15 cellular contexts compared by ENCODE assay signal in genomic region chr4:145218251-145218650, GRCh38. TPM values are rescaled to one million over a fixed set of nuclear protein-coding genes. Genes with fewer than 3 reads are reported as not detected.
DNase-seq lines count a peak whose midpoint lies in the region; ATAC-seq and TF ChIP-seq lines count a peak whose summit lies in the region.
"Had no signal": no experiment of that assay in that cellular context is flagged by ENCODE, and none has a peak within 500 bp of the region (broad histone marks: within the 10 kb centered on the region; RNA-seq: fewer than 3 reads in every experiment).

No MANE protein-coding gene starts in this region.

- H3K4me2 ChIP-seq in H9 (ENCODE audit: insufficient read depth, insufficient read length, low read length) (no peak overlapping the region), mesenchymal stem cell (ENCODE audit: low read length, poor library complexity, severe bottlenecking) (no peak overlapping the region)

- no peaks in the 10 kb centered on the region for H3K23me2 ChIP-seq in H9 (ENCODE audit: insufficient read length, low read depth, low read length, poor library complexity, severe bottlenecking)

- TF ChIP-seq CTCF in H9 (conservative IDR thresholded peaks at IDR 0.05) = no peak

- H3K9ac ChIP-seq in H9 (ENCODE audit: extremely low read depth, insufficient read length, low read length) (no peak overlapping the region), mesenchymal stem cell (ENCODE audit: low read length) (no peak overlapping the region)

- H3K4me1 Mint-ChIP-seq in H9 = peaks cover 13 to 15% of the 10 kb centered on the region in 2 experiments

- DNase-seq in H9 = no peak
- no peak for DNase-seq in mesenchymal stem cell
- DNase-seq in midbrain (lab: John Stamatoyannopoulos, UW) = no peak
- DNase-seq in kidney glomerular epithelial cell (lab: John Stamatoyannopoulos, UW) = no peak
- no peak for DNase-seq in SW 1271 (lab: John Stamatoyannopoulos, UW)
- DNase-seq in NCI-H1048 (lab: John Stamatoyannopoulos, UW) = no peak
- DNase-seq: activated naive CD4-positive, alpha-beta T cell treated with anti-CD3 and anti-CD28 coated beads, Interleukin-2, amount 50 U/mL, for 16 hours; EL; endodermal cell; IMR-90; NCI-H748 treated with DMSO at 0.1 percent for 48 hours; stimulated activated CD4-positive, alpha-beta T cell treated with anti-CD3 and anti-CD28 coated beads, Interleukin-12 subunit alpha, Interleukin-12 subunit beta, amount 100 ng/mL, for 4 hours; thyroid gland had no signal

- H2BK5ac ChIP-seq in H9 (ENCODE audit: insufficient read length, low read length) (no peak overlapping the region), mesenchymal stem cell (ENCODE audit: low read depth, low read length, poor library complexity, severe bottlenecking) (no peak overlapping the region)

- H3K18ac ChIP-seq in H9 (ENCODE audit: insufficient read length, low read depth, low read length) (no peak overlapping the region), mesenchymal stem cell (ENCODE audit: low read depth in 1 of 2, low read length in 2 of 2) (no peak overlapping the region)

- no peaks in the 10 kb centered on the region for H3K27me3 ChIP-seq in H9 (ENCODE audit: insufficient read depth, low read length)
- H3K27me3 ChIP-seq in mesenchymal stem cell (ENCODE audit: control insufficient read depth in 1 of 2, insufficient read depth in 1 of 2, low read length in 2 of 2) = no peaks in the 10 kb centered on the region
- H3K27me3 ChIP-seq: thyroid gland had no signal

- no peak overlapping the region for H3K14ac ChIP-seq in H9 (ENCODE audit: insufficient read depth, low read length)
- H3K14ac ChIP-seq in mesenchymal stem cell (ENCODE audit: low read length in 2 of 2) = no peak overlapping the region

- no peak overlapping the region for H4K5ac ChIP-seq in H9 (ENCODE audit: insufficient read length, low read depth, low read length)

- H2AK5ac ChIP-seq in H9 (ENCODE audit: insufficient read length, low read length) = no peak overlapping the region
- no peak overlapping the region for H2AK5ac ChIP-seq in mesenchymal stem cell (ENCODE audit: low read length, severe bottlenecking)

- H4K20me1 ChIP-seq in H9 (ENCODE audit: control insufficient read depth, insufficient read depth, insufficient read length) = no peaks in the 10 kb centered on the region

- no peak overlapping the region for H3T11ph ChIP-seq in H9 (ENCODE audit: low read length)

- no peak overlapping the region for H4K91ac ChIP-seq in H9 (ENCODE audit: insufficient read length, low read depth, low read length)
- no peak overlapping the region for H4K91ac ChIP-seq in mesenchymal stem cell (ENCODE audit: low read length)

- H3K9me3 ChIP-seq in H9 (ENCODE audit: control insufficient read depth, low read depth, low read length) (no peaks in the 10 kb centered on the region), mesenchymal stem cell (ENCODE audit: control insufficient read depth, low read length) (no peaks in the 10 kb centered on the region)
- H3K9me3 ChIP-seq: thyroid gland had no signal

- ATAC-seq in GM19023 (IDR thresholded peaks at IDR 0.05; ENCODE audit: unreplicated experiment) = peak; percentile 93
- peak; percentile 97 for ATAC-seq in HG03460 (IDR thresholded peaks at IDR 0.05; ENCODE audit: unreplicated experiment)

- peak overlapping the region; percentile 10 to 75 (median 36); a peak in 3 of 7 replicates for H3K27ac Mint-ChIP-seq in H9
- H3K27ac Mint-ChIP-seq: endodermal cell had no signal

- H3K23ac ChIP-seq in H9 (ENCODE audit: insufficient read length, low read depth, low read length) (no peak overlapping the region), mesenchymal stem cell (ENCODE audit: low read length in 2 of 2) (no peak overlapping the region)

- peaks cover 0 to 2% of the 10 kb centered on the region in 2 experiments; a peak in 1 of 5 replicates for H3K9me3 Mint-ChIP-seq in H9

- H2BK20ac ChIP-seq in H9 (ENCODE audit: low read depth, low read length, poor library complexity, severe bottlenecking) = no peak overlapping the region

- H3K4ac ChIP-seq in H9 (ENCODE audit: low read depth, low read length) (no peak overlapping the region), mesenchymal stem cell (ENCODE audit: low read depth in 1 of 2, low read length in 2 of 2) (no peak overlapping the region)

- H3K27me3 Mint-ChIP-seq in H9 (ENCODE audit: low read depth) = no peaks in the 10 kb centered on the region

- H3K36me3 ChIP-seq in mesenchymal stem cell (ENCODE audit: control insufficient read depth in 1 of 2, insufficient read depth in 2 of 2, low read depth in 1 of 2, low read length in 2 of 2) = no peaks in the 10 kb centered on the region
- H3K36me3 ChIP-seq: thyroid gland had no signal

- no peak overlapping the region for H3K4me3 ChIP-seq in mesenchymal stem cell (ENCODE audit: insufficient read depth in 1 of 2, low read depth in 1 of 2, low read length in 2 of 2)
- H3K4me3 ChIP-seq: thyroid gland had no signal

- H2AFZ ChIP-seq in H9 (ENCODE audit: low read length) = no peak overlapping the region
- no peak overlapping the region for H2AFZ ChIP-seq in mesenchymal stem cell (ENCODE audit: low read depth, low read length)

- no peak overlapping the region for H3K56ac ChIP-seq in H9 (ENCODE audit: insufficient read length, low read depth, low read length)

- H2BK12ac ChIP-seq in H9 (ENCODE audit: insufficient read length, low read depth, low read length) (no peak overlapping the region), mesenchymal stem cell (ENCODE audit: low read length in 2 of 2) (no peak overlapping the region)

- H3K79me2 ChIP-seq in H9 (ENCODE audit: insufficient read depth, low read length) = no peaks in the 10 kb centered on the region

- H2BK120ac ChIP-seq in H9 (ENCODE audit: low read depth, low read length, poor library complexity, severe bottlenecking) (no peak overlapping the region), mesenchymal stem cell (ENCODE audit: low read depth, low read length) (peak overlapping the region; percentile 27)

- H3K4me1 ChIP-seq in H9 (ENCODE audit: insufficient read depth, low read length) = no peaks in the 10 kb centered on the region; the same call in 1 of the 2 replicates
- no peaks in the 10 kb centered on the region for H3K4me1 ChIP-seq in mesenchymal stem cell (ENCODE audit: control insufficient read depth, insufficient read depth, low read depth, low read length)
- H3K4me1 ChIP-seq: thyroid gland had no signal

- no peak overlapping the region for H2BK15ac ChIP-seq in H9 (ENCODE audit: low read depth, low read length)
- no peak overlapping the region for H2BK15ac ChIP-seq in mesenchymal stem cell (ENCODE audit: low read depth, poor library complexity, severe bottlenecking)

- H3K27ac ChIP-seq in H9 (ENCODE audit: insufficient read length, low read depth, low read length) (no peak overlapping the region), mesenchymal stem cell (ENCODE audit: low read length, poor library complexity, severe bottlenecking) (no peak overlapping the region)
- H3K27ac ChIP-seq: thyroid gland had no signal

- no peaks in the 10 kb centered on the region for H3K79me1 ChIP-seq in H9 (ENCODE audit: insufficient read depth, low read depth, low read length, poor library complexity, severe bottlenecking)
- H3K79me1 ChIP-seq in mesenchymal stem cell (replicated peaks; ENCODE audit: low read length, poor library complexity, severe bottlenecking) = no peaks in the 10 kb centered on the region

- H4K8ac ChIP-seq in H9 (replicated peaks; ENCODE audit: insufficient read length, low read depth, low read length) (no peak overlapping the region), mesenchymal stem cell (ENCODE audit: low read length) (no peak overlapping the region)

- no peak overlapping the region for H3K4me3 Mint-ChIP-seq in H9
- H3K4me3 Mint-ChIP-seq: endodermal cell had no signal

- no peaks in the 10 kb centered on the region for H3K36me3 Mint-ChIP-seq in H9 (ENCODE audit: insufficient read depth in 1 of 3, low read depth in 3 of 3)

- no CpG with 5 or more reads among the region's 3 CpGs for WGBS in H9 (ENCODE audit: extremely low coverage, insufficient read length, low lambda C conversion rate)
- 65% methylated on average over 3 of the region's 3 CpGs for WGBS in mesenchymal stem cell

RNA-seq across cellular contexts. Expression of gene OTUD4, which starts 37.9 kb away (rescaled TPM):
- total RNA-seq in H9 (2021) = 51.1 and 59.0 TPM in 2 replicates
- polyA plus RNA-seq in mesenchymal stem cell (2013, experiment 1 of 2) = 16.7 TPM
- polyA plus RNA-seq in mesenchymal stem cell (2013, experiment 2 of 2) = 16.8 TPM
